Comparison of ENCODE assay signal across 10 cellular contexts in the genomic region with DNA sequence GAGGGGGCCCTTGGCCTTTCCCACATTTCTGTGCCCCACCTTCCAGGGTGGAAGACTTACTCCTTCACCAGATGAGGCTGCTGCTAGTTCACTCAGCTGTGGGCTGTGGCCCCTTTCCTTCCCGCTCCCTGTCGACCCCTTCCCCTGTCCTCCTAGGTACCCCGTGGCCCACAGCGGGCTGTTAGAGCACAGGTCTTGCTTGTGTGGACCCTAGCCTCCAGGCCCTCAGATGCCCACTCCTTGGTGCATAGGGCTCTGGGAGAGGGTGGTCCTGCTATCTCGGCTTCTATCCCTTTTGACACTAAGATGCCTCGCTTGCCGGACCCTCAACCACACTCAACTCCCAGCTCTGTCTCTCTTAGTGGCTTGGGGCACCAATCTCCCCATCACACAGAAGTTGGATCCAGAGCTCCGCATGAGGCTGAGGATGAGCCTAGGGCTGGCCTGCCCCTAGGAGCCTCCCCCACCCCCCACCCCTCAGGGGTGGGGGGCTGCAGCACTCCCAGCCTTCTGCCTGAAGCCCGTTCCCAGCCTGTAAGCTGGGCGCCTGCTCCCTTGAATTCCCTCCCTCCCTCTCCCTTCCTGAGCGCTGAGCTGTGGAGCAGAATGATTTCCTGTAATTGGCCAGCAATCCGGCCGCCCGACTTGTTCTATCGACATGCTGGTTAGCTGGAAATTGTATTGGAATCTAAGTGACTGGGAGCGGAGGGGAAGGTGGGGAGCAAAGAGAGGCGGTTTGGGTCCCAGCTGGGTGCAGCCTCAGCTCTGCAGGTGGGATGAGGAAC. TPM values are rescaled to one million over a fixed set of nuclear protein-coding genes. Genes with fewer than 3 reads are reported as not detected.
DNase-seq lines count a peak whose midpoint lies in the region; ATAC-seq and TF ChIP-seq lines count a peak whose summit lies in the region.
"Had no signal": no experiment of that assay in that cellular context is flagged by ENCODE, and none has a peak within 500 bp of the region (broad histone marks: within the 10 kb centered on the region; RNA-seq: fewer than 3 reads in every experiment).

No MANE protein-coding gene starts in this region.

- H3K4me3 ChIP-seq in HEK293 (ENCODE audit: low read depth, low read length) = no peak overlapping the region
- peak overlapping the region in 1 of 2 donors; percentile 62 for H3K4me3 ChIP-seq in muscle layer of duodenum (ENCODE audit: low read depth in 1 of 2, low read length in 2 of 2)

- in situ Hi-C loops in ACHN (cut with HindIII; ENCODE audit: low pct_ligation_motif_present, low pct_unique_long_range_greater_than_20kb, low sequenced_read_pairs) = loop anchor here (10.0 kb wide), 1 partner anchor 104 kb away; no protein-coding TSS in a partner anchor

- H3K9me3 Mint-ChIP-seq in endothelial cell (ENCODE audit: unreplicated experiment) = no peaks in the 10 kb centered on the region

- CTCF ChIA-PET in HEK293 (lab: Yijun Ruan, JAX) = interaction anchor here (0.5 to 8.7 kb wide), 33 partner anchors 8 to 1006 kb away, joined by 3 to 296 read pairs (median 8); a partner anchor contains a TSS

- ATAC-seq in GM21619 (IDR thresholded peaks at IDR 0.05; ENCODE audit: unreplicated experiment) (no peak), HG02981 (IDR thresholded peaks at IDR 0.05; ENCODE audit: unreplicated experiment) (no peak), HG03460 (IDR thresholded peaks at IDR 0.05; ENCODE audit: unreplicated experiment) (no peak)

- H3K4me1 Mint-ChIP-seq in endothelial cell (ENCODE audit: unreplicated experiment) = peaks cover 17% of the 10 kb centered on the region

- H3K27me3 Mint-ChIP-seq in endothelial cell (ENCODE audit: unreplicated experiment) = peaks cover 15% of the 10 kb centered on the region

- peak; percentile 48 for DNase-seq in ACHN
- peak; percentile 54 for DNase-seq in endothelial cell (ENCODE audit: low spot score)
- no peak for DNase-seq in dedifferentiated amniotic fluid mesenchymal stem cell (ENCODE audit: extremely low spot score)

- POLR2A ChIA-PET in HEK293 (lab: Yijun Ruan, JAX) = interaction anchor here (0.6 to 2.0 kb wide), 5 partner anchors 30 to 122 kb away, joined by 3 to 7 read pairs (median 3); a partner anchor contains a TSS

- no peak overlapping the region for H3K4me3 Mint-ChIP-seq in endothelial cell (ENCODE audit: unreplicated experiment)

- no peak for TF ChIP-seq CTCF in HEK293 (tag by site-specific recombination; IDR thresholded peaks at IDR 0.05)
- no peak for TF ChIP-seq CTCF in endothelial cell (IDR thresholded peaks at IDR 0.05; ENCODE audit: unreplicated experiment)

- H3K4me1 ChIP-seq in HEK293 (ENCODE audit: control insufficient read depth, insufficient read depth, low read length) (peaks cover 3% of the 10 kb centered on the region; the same call in 1 of the 2 replicates), muscle layer of duodenum (ENCODE audit: control insufficient read depth in 1 of 2, insufficient read depth in 2 of 2, low read length in 2 of 2) (peaks cover 16 to 44% of the 10 kb centered on the region in 2 donors)

- H3K36me3 Mint-ChIP-seq in endothelial cell (ENCODE audit: low read depth, unreplicated experiment) = peaks cover 5% of the 10 kb centered on the region

- H3K27ac ChIP-seq in HEK293 (ENCODE audit: extremely low read depth, low read depth, low read length) (no peak overlapping the region), muscle layer of duodenum (ENCODE audit: low read length) (peak overlapping the region; percentile 45)
- H3K27ac ChIP-seq: KMS-11, SK-N-MC had no signal

- H3K36me3 ChIP-seq in HEK293 (ENCODE audit: control insufficient read depth in 2 of 2, insufficient read depth in 1 of 2, low read length in 2 of 2) (peaks cover 0 to 29% of the 10 kb centered on the region in 2 experiments; a peak in 1 of 3 replicates), muscle layer of duodenum (ENCODE audit: control insufficient read depth in 1 of 2, insufficient read depth in 2 of 2, low read length in 2 of 2) (peaks cover 0 to 12% of the 10 kb centered on the region in 2 donors)

- no peak overlapping the region for H3K27ac Mint-ChIP-seq in endothelial cell (ENCODE audit: unreplicated experiment)

- H3K27me3 ChIP-seq in muscle layer of duodenum (ENCODE audit: low read depth, low read length) = peaks cover 3% of the 10 kb centered on the region

- no peaks in the 10 kb centered on the region for H3K9me3 ChIP-seq in HEK293 (ENCODE audit: control insufficient read depth, insufficient read depth, low read depth, low read length)
- H3K9me3 ChIP-seq in muscle layer of duodenum (ENCODE audit: control insufficient read depth in 1 of 2, low read length in 2 of 2) = no peaks in the 10 kb centered on the region

TF ChIP-seq in HEK293, 187 proteins besides CTCF, POLR2A, EP300 and RAD21:
- TF ChIP-seq ZSCAN23 (tag by site-specific recombination; IDR thresholded peaks at IDR 0.05) (no peak), SP2 (tag by site-specific recombination; IDR thresholded peaks at IDR 0.05) (no peak), ZNF10 (tag by site-specific recombination; IDR thresholded peaks at IDR 0.05) (peak; percentile 80)

RNA-seq across cellular contexts. Expression of a gene that starts 30.9 kb away (rescaled TPM):
- 29.2 TPM for total RNA-seq in endothelial cell (ENCODE audit: unreplicated experiment)

RNA-seq across cellular contexts. Expression of a gene that starts 40.6 kb away (rescaled TPM):
- 85.8 TPM for total RNA-seq in endothelial cell (ENCODE audit: unreplicated experiment)

RNA-seq across cellular contexts. Expression of a gene that starts 52.4 kb away (rescaled TPM):
- total RNA-seq in endothelial cell (ENCODE audit: unreplicated experiment) = not detected
